ENCODE assay signal across 8 cellular contexts in genomic region chr1:155051777-155052398, GRCh38. TPM values are rescaled to one million over a fixed set of nuclear protein-coding genes. Genes with fewer than 3 reads are reported as not detected.
DNase-seq lines count a peak whose midpoint lies in the region; ATAC-seq and TF ChIP-seq lines count a peak whose summit lies in the region.

No MANE protein-coding gene starts in this region.

- no peak overlapping the region for H2AK5ac ChIP-seq in mesendoderm (ENCODE audit: low read length)

- no peaks in the 10 kb centered on the region for H3K27me3 Mint-ChIP-seq in effector memory CD8-positive, alpha-beta T cell

- no peak overlapping the region for H3K27ac ChIP-seq in mesendoderm (ENCODE audit: low read depth, low read length)
- H3K27ac ChIP-seq in stomach, result peak overlapping the region; percentile 92 to 97 (median 95)

- H3K36me3 ChIP-seq in mesendoderm (ENCODE audit: control insufficient read depth, insufficient read depth, low read length) (no peaks in the 10 kb centered on the region), stomach (peaks cover 13 to 37% (median 34%) of the 10 kb centered on the region in 4 donors)

- TF ChIP-seq POLR2A in stomach (IDR thresholded peaks at IDR 0.05), result no peak

- H2BK15ac ChIP-seq in mesendoderm (replicated peaks; ENCODE audit: low read depth), result no peak overlapping the region

- ATAC-seq in GM19351 (IDR thresholded peaks at IDR 0.05; ENCODE audit: unreplicated experiment) (peak; percentile 3), GM21423 (IDR thresholded peaks at IDR 0.05; ENCODE audit: unreplicated experiment) (no peak)
- ATAC-seq in effector memory CD8-positive, alpha-beta T cell (replicated peaks), result peak; percentile 46

- peaks cover 7% of the 10 kb centered on the region for H3K36me3 Mint-ChIP-seq in effector memory CD8-positive, alpha-beta T cell (ENCODE audit: insufficient read depth)

- DNase-seq in AG09309 (ENCODE audit: low read depth) (no peak), NCI-H2196 treated with DMSO at 0.1 percent for 48 hours (lab: John Stamatoyannopoulos, UW; ENCODE audit: unreplicated experiment) (peak; percentile 27), mesendoderm (no peak), stomach (peak; percentile 65)
- DNase-seq in activated CD4-positive, alpha-beta T cell treated with anti-CD3 and anti-CD28 coated beads, Interleukin-2, amount 50 U/mL, for 48 hours, result peak; percentile 46 to 52
- DNase-seq in effector memory CD8-positive, alpha-beta T cell, result peak; percentile 27 to 37 (median 33)

- H4K5ac ChIP-seq in mesendoderm (ENCODE audit: low read length), result no peak overlapping the region

- H2BK120ac ChIP-seq in mesendoderm (ENCODE audit: low read depth, low read length), result no peak overlapping the region

- peak overlapping the region; percentile 77 to 89 for H3K27ac Mint-ChIP-seq in effector memory CD8-positive, alpha-beta T cell

- no peak overlapping the region for H3K18ac ChIP-seq in mesendoderm (ENCODE audit: low read length)

- H3K79me1 ChIP-seq in mesendoderm (ENCODE audit: low read length), result no peaks in the 10 kb centered on the region

- no peaks in the 10 kb centered on the region for H3K27me3 ChIP-seq in mesendoderm (ENCODE audit: insufficient read depth, low read length, poor library complexity)
- no peaks in the 10 kb centered on the region for H3K27me3 ChIP-seq in stomach

- H3K79me2 ChIP-seq in mesendoderm (ENCODE audit: control insufficient read depth, insufficient read depth, low read length), result no peaks in the 10 kb centered on the region

- H3K4ac ChIP-seq in mesendoderm (ENCODE audit: low read depth, low read length), result no peak overlapping the region

- TF ChIP-seq CTCF in AG09309 (IDR thresholded peaks at IDR 0.05; ENCODE audit: control insufficient read depth, insufficient read depth, low read depth, low read length, missing control alignments) (no peak), stomach (IDR thresholded peaks at IDR 0.05) (no peak)

- H3K56ac ChIP-seq in mesendoderm (ENCODE audit: low read length), result peak overlapping the region; percentile 57

- WGBS in mesendoderm (ENCODE audit: extremely low coverage, insufficient coverage, low lambda C conversion rate), result no CpG with 5 or more reads among the region's 27 CpGs
- 1 to 3% (median 1%) methylated on average over 24 to 27 of the region's 27 CpGs for WGBS in stomach, 5 donors

- H3K4me3 ChIP-seq in AG09309 (ENCODE audit: control insufficient read depth, low read depth, low read length) (peak overlapping the region; percentile 76), mesendoderm (ENCODE audit: low read length) (no peak overlapping the region), stomach (peak overlapping the region; percentile 73 to 89 (median 78))

- peak overlapping the region; percentile 76 for H3K9ac ChIP-seq in mesendoderm (ENCODE audit: low read length)

- peak overlapping the region; percentile 86 to 89 for H3K4me3 Mint-ChIP-seq in effector memory CD8-positive, alpha-beta T cell

- intact Hi-C loops in stomach (cut with DNase I; ENCODE audit: low total_unique reads), result no loop called here

- no peak for TF ChIP-seq EP300 in stomach (IDR thresholded peaks at IDR 0.05)

- no peak overlapping the region for H3K23ac ChIP-seq in mesendoderm (ENCODE audit: low read length)

- H3K4me1 ChIP-seq in mesendoderm (ENCODE audit: control insufficient read depth, low read depth, low read length) (peaks cover 6% of the 10 kb centered on the region), stomach (peaks cover 33 to 47% (median 43%) of the 10 kb centered on the region in 4 donors)

- H3K9me3 Mint-ChIP-seq in effector memory CD8-positive, alpha-beta T cell, result no peaks in the 10 kb centered on the region

- peaks cover 22 to 28% of the 10 kb centered on the region in 2 donors for H3K4me1 Mint-ChIP-seq in effector memory CD8-positive, alpha-beta T cell (ENCODE audit: low read depth in 2 of 2)

- H2BK5ac ChIP-seq in mesendoderm (ENCODE audit: low read length), result no peak overlapping the region

- no peak overlapping the region for H4K8ac ChIP-seq in mesendoderm (ENCODE audit: low read depth, low read length)

- peak overlapping the region; percentile 73 for H3K4me2 ChIP-seq in mesendoderm (ENCODE audit: low read length)

- H3K9me3 ChIP-seq in stomach, result no peaks in the 10 kb centered on the region

RNA-seq across cellular contexts. Expression of gene ADAM15, which starts 0.8 kb away (rescaled TPM):
- 12.2 TPM for polyA plus RNA-seq in mesendoderm (2013, experiment 1 of 2)
- polyA plus RNA-seq in mesendoderm (2013, experiment 2 of 2), result 12.2 TPM
- 100 to 1,000 TPM in 4 of 5 donors, 10 to 100 TPM in 1; 56.2 to 335 (median 126) TPM for total RNA-seq in stomach
- 100 to 1,000 TPM; 149 to 267 (median 159) TPM for polyA plus RNA-seq in stomach

RNA-seq across cellular contexts. Expression of gene EFNA4, which starts 11.7 kb away (rescaled TPM):
- 16.0 TPM for polyA plus RNA-seq in mesendoderm (2013, experiment 1 of 2)
- 14.9 TPM for polyA plus RNA-seq in mesendoderm (2013, experiment 2 of 2)
- total RNA-seq in stomach, result 1 to 10 TPM in 3 of 5 donors, not detected in 2; 3.5 to 9.9 (median 5.8) TPM
- 10 to 100 TPM in 1 of 3 donors, 1 to 10 TPM in 2; 4.3 to 13.2 (median 6.7) TPM for polyA plus RNA-seq in stomach

RNA-seq across cellular contexts. Expression of gene DCST1, which starts 18.3 kb away (rescaled TPM):
- polyA plus RNA-seq in mesendoderm (2013, experiment 1 of 2), result not detected
- not detected for polyA plus RNA-seq in mesendoderm (2013, experiment 2 of 2)
- total RNA-seq in stomach, result under 1 TPM in 2 of 5 donors, not detected in 3; 0.18 to 0.89 TPM
- polyA plus RNA-seq in stomach, result under 1 TPM in 1 of 3 donors, not detected in 2; 0.13 TPM

RNA-seq across cellular contexts. Expression of gene DCST2, which starts 18.3 kb away (rescaled TPM):
- 0.03 TPM for polyA plus RNA-seq in mesendoderm (2013, experiment 1 of 2)
- 0.03 TPM for polyA plus RNA-seq in mesendoderm (2013, experiment 2 of 2)
- 100 to 1,000 TPM in 1 of 5 donors, not detected in 4; 158 TPM for total RNA-seq in stomach
- 1 to 10 TPM; 1.6 to 6.6 (median 6.1) TPM for polyA plus RNA-seq in stomach

RNA-seq across cellular contexts. Expression of gene EFNA3, which starts 26.7 kb away (rescaled TPM):
- 11.2 TPM for polyA plus RNA-seq in mesendoderm (2013, experiment 1 of 2)
- polyA plus RNA-seq in mesendoderm (2013, experiment 2 of 2), result 10.3 TPM
- not detected for total RNA-seq in stomach
- polyA plus RNA-seq in stomach, result 1 to 10 TPM in 2 of 3 donors, under 1 TPM in 1; 0.76 to 4.9 (median 1.5) TPM

Comparison
In these comparisons a context has a peak if more than half of its experiments do, and no peak if none do; other contexts are left out.
1. DNase-seq: peak in NCI-H2196 treated with DMSO at 0.1 percent for 48 hours (single experiment), activated CD4-positive, alpha-beta T cell treated with anti-CD3 and anti-CD28 coated beads, Interleukin-2, amount 50 U/mL, for 48 hours (2 of 2), effector memory CD8-positive, alpha-beta T cell (3 of 3) and stomach (single experiment); none in AG09309 (single experiment) and mesendoderm (single experiment).